In genomic region chrX:46577116-46578005, GRCh38 we compare ENCODE assay signal across 12 cellular contexts. TPM values are rescaled to one million over a fixed set of nuclear protein-coding genes. Genes with fewer than 3 reads are reported as not detected.
DNase-seq lines count a peak whose midpoint lies in the region; ATAC-seq and TF ChIP-seq lines count a peak whose summit lies in the region.
"Had no signal": no experiment of that assay in that cellular context is flagged by ENCODE, and none has a peak within 500 bp of the region (broad histone marks: within the 10 kb centered on the region; RNA-seq: fewer than 3 reads in every experiment).

No MANE protein-coding gene starts in this region.

- DNase-seq in AG04449 (ENCODE audit: low read depth, low spot score) (no peak), Caki2 (ENCODE audit: low read depth) (peak; percentile 53), RPMI7951 (ENCODE audit: low read depth) (peak; percentile 50), fibroblast of peridontal ligament (ENCODE audit: extremely low read depth) (peak; percentile 57), inferior parietal cortex (ENCODE audit: extremely low spot score) (no peak), MM.1S (no peak)
- DNase-seq in activated CD4-positive, CD25-positive, alpha-beta regulatory T cell (lab: John Stamatoyannopoulos, UW): no peak
- DNase-seq: GF-D8, NCI-H1092, RPMI8226 had no signal

- H3K27ac ChIP-seq in MM.1S (ENCODE audit: low read length): no peak overlapping the region
- H3K27ac ChIP-seq: neutrophil had no signal

- H3K27me3 ChIP-seq in MM.1S (replicated peaks; ENCODE audit: insufficient read depth, low read length): no peaks in the 10 kb centered on the region

- no peaks in the 10 kb centered on the region for H3K36me3 ChIP-seq in MM.1S (replicated peaks; ENCODE audit: insufficient read depth, low read length)
- H3K36me3 ChIP-seq: neutrophil had no signal

- in situ Hi-C loops in Caki2 (cut with HindIII; ENCODE audit: low pct_unique_long_range_greater_than_20kb, low sequenced_read_pairs): no loop called here

- H3K9ac ChIP-seq in MM.1S (ENCODE audit: low read length): no peak overlapping the region

- no peak overlapping the region for H2AFZ ChIP-seq in MM.1S (ENCODE audit: low read length)

- no peak for ATAC-seq in HG03432 (IDR thresholded peaks at IDR 0.05; ENCODE audit: unreplicated experiment)

- H3K9me2 ChIP-seq in MM.1S (replicated peaks; ENCODE audit: insufficient read depth, low read length): no peaks in the 10 kb centered on the region

- CTCF ChIA-PET in AG04449 (lab: Yijun Ruan, JAX): interaction anchor here (1.0 kb wide), 1 partner anchor 9 kb away, joined by 3 read pairs; no protein-coding TSS in a partner anchor

- TF ChIP-seq CTCF in AG04449 (IDR thresholded peaks at IDR 0.05; ENCODE audit: insufficient read depth, low read length, missing control alignments): no peak
- no peak for TF ChIP-seq CTCF in MM.1S (IDR thresholded peaks at IDR 0.05; ENCODE audit: low read length)

- POLR2A ChIA-PET in AG04449 (lab: Yijun Ruan, JAX): no interaction called here

- no peaks in the 10 kb centered on the region for H3K9me3 ChIP-seq in MM.1S (replicated peaks; ENCODE audit: insufficient read depth, low read length)
- H3K9me3 ChIP-seq: neutrophil had no signal

- peaks cover 1% of the 10 kb centered on the region for H3K4me1 ChIP-seq in MM.1S (ENCODE audit: low read length)

- H3F3A ChIP-seq in MM.1S (ENCODE audit: insufficient read depth, low read length): peaks cover 11% of the 10 kb centered on the region

- H3K4me2 ChIP-seq in MM.1S (ENCODE audit: low read depth, low read length): no peak overlapping the region

- H3K79me2 ChIP-seq in MM.1S (ENCODE audit: low read length): peaks cover 12% of the 10 kb centered on the region

- H3K4me3 ChIP-seq in AG04449 (ENCODE audit: low read depth, low read length) (peak overlapping the region; percentile 9; the same call in 1 of the 2 replicates), MM.1S (ENCODE audit: low read length) (no peak overlapping the region)

- no peaks in the 10 kb centered on the region for H4K20me1 ChIP-seq in MM.1S (ENCODE audit: insufficient read depth, low read length)

RNA-seq across cellular contexts. Expression of gene CHST7, which starts 3.8 kb away (rescaled TPM):
- total RNA-seq in Caki2 (2014; rRNA removed; shearing (Covaris generic); ENCODE audit: low replicate concordance): 26.9 and 27.1 TPM in 2 replicates
- 3.7 and 6.7 TPM in 2 replicates for total RNA-seq in RPMI7951 (2014; rRNA removed; shearing (Covaris generic))

RNA-seq across cellular contexts. Expression of gene ZNF674, which starts 32.1 kb away (rescaled TPM):
- 1.2 and 2.4 TPM in 2 replicates for total RNA-seq in Caki2 (2014; rRNA removed; shearing (Covaris generic); ENCODE audit: low replicate concordance)
- total RNA-seq in RPMI7951 (2014; rRNA removed; shearing (Covaris generic)): 4.8 and 7.2 TPM in 2 replicates

Comparison
In these comparisons a context has a peak if more than half of its experiments do, and no peak if none do; other contexts are left out.
1. DNase-seq: peak in Caki2 (single experiment), RPMI7951 (single experiment) and fibroblast of peridontal ligament (single experiment); none in AG04449 (single experiment), activated CD4-positive, CD25-positive, alpha-beta regulatory T cell (0 of 4), inferior parietal cortex (single experiment) and MM.1S (single experiment).